8 cellular contexts compared by ENCODE assay signal in the genomic region with DNA sequence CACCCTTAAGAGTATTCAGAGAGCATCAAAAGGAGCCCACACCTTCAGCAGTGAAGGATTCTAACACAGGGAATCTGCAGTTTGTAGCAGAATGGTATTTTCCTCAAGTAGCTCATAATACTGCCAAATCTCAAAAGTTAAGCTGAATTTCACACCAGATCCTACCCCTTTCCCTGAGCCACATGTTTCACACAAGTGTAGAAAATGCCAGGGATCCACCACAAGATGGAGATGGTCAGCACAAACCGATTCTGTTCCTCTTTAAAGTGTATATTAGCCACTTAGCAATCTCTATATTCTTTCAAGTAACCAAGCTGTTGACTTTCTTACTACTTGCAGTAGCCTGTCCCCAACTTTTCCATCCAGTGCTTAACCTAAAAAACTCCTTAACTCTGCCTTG. TPM values are rescaled to one million over a fixed set of nuclear protein-coding genes. Genes with fewer than 3 reads are reported as not detected.
A peak's percentile ranks its signal among the peaks of the same experiment; 100 is the strongest.
DNase-seq lines count a peak whose midpoint lies in the region; ATAC-seq and TF ChIP-seq lines count a peak whose summit lies in the region.

No MANE protein-coding gene starts in this region.

- peaks cover 30% of the 10 kb centered on the region for H3K36me3 ChIP-seq in left ventricle myocardium inferior
- peaks cover 34% of the 10 kb centered on the region for H3K36me3 ChIP-seq in PC-3 (ENCODE audit: low read depth, low read length)
- peaks cover 10 to 84% (median 13%) of the 10 kb centered on the region in 3 donors for H3K36me3 ChIP-seq in esophagus squamous epithelium

- DNase-seq in left ventricle myocardium inferior (no peak), Right ventricle myocardium superior (no peak), PC-3 (no peak), esophagus squamous epithelium (lab: John Stamatoyannopoulos, UW) (no peak), NCI-H1417 treated with DMSO at 0.1 percent for 48 hours (lab: John Stamatoyannopoulos, UW) (no peak)
- no peak for DNase-seq in stimulated activated CD4-positive, alpha-beta T cell treated with anti-CD3 and anti-CD28 coated beads, Interleukin-4, amount 100 ng/mL, for 24 hours

- no peaks in the 10 kb centered on the region for H3K79me2 ChIP-seq in PC-3 (ENCODE audit: low read length)

- ATAC-seq in Right ventricle myocardium superior (ENCODE audit: poor library complexity) (no peak), PC-3 (peak; percentile 75), HG02870 (IDR thresholded peaks at IDR 0.05; ENCODE audit: unreplicated experiment) (no peak), GM19463 (IDR thresholded peaks at IDR 0.05; ENCODE audit: unreplicated experiment) (no peak)

- H3K27me3 ChIP-seq in left ventricle myocardium inferior (ENCODE audit: low read depth) (no peaks in the 10 kb centered on the region), PC-3 (ENCODE audit: low read length) (no peaks in the 10 kb centered on the region), esophagus squamous epithelium (no peaks in the 10 kb centered on the region)

- no peak for TF ChIP-seq POLR2A in esophagus squamous epithelium (IDR thresholded peaks at IDR 0.05)

- H3K9me2 ChIP-seq in PC-3 (replicated peaks; ENCODE audit: low read length) = no peaks in the 10 kb centered on the region

- no peak overlapping the region for H3K9ac ChIP-seq in PC-3 (ENCODE audit: low read length)

- 11 to 18% methylated on average over 1 of the region's 1 CpG for WGBS in esophagus squamous epithelium, 2 donors

- CTCF ChIA-PET in PC-3 (lab: Charles Lee) = no interaction called here

- POLR2A ChIA-PET in PC-3 (lab: Charles Lee; ENCODE audit: unreplicated experiment) = no interaction called here

- H3K4me2 ChIP-seq in PC-3 (ENCODE audit: low read length) = no peak overlapping the region

- no peak overlapping the region for H3K4me3 ChIP-seq in left ventricle myocardium inferior
- no peak overlapping the region for H3K4me3 ChIP-seq in PC-3 (ENCODE audit: low read length)
- H3K4me3 ChIP-seq in esophagus squamous epithelium = no peak overlapping the region

- intact Hi-C loops in left ventricle myocardium inferior (cut with micrococcal nuclease) (no loop called here), Right ventricle myocardium superior (cut with DNase I) (no loop called here), PC-3 (cut with micrococcal nuclease) (loop anchor here (5.0 kb wide), 1 partner anchor 87 kb away; no protein-coding TSS in a partner anchor), esophagus squamous epithelium (cut with DNase I) (no loop called here)

- BruUV-seq in PC-3 (replicated peaks; lab: Mats Ljungman, UMichigan) = no TSS peak

- H3K27ac ChIP-seq in left ventricle myocardium inferior (replicated peaks) (no peak overlapping the region), PC-3 (ENCODE audit: low read length) (no peak overlapping the region), esophagus squamous epithelium (no peak overlapping the region)

- no peaks in the 10 kb centered on the region for H3F3A ChIP-seq in PC-3 (ENCODE audit: low read length, unreplicated experiment)

- H3K9me3 ChIP-seq in left ventricle myocardium inferior (replicated peaks) (no peaks in the 10 kb centered on the region), PC-3 (ENCODE audit: low read length) (no peaks in the 10 kb centered on the region), esophagus squamous epithelium (no peaks in the 10 kb centered on the region)

- H4K20me1 ChIP-seq in PC-3 (ENCODE audit: low read length) = no peaks in the 10 kb centered on the region

- TF ChIP-seq CTCF in left ventricle myocardium inferior (IDR thresholded peaks at IDR 0.05; ENCODE audit: borderline replicate concordance) = peak; percentile 49
- TF ChIP-seq CTCF in PC-3 (conservative IDR thresholded peaks at IDR 0.05; ENCODE audit: low read depth, low read length) = peak; percentile 54
- TF ChIP-seq CTCF in esophagus squamous epithelium (IDR thresholded peaks at IDR 0.05) = peak in 4 of 6 experiments; percentile 23 to 50 (median 30)

- H2AFZ ChIP-seq in PC-3 (ENCODE audit: low read length) = no peak overlapping the region

- H3K4me1 ChIP-seq in left ventricle myocardium inferior = peaks cover 22% of the 10 kb centered on the region
- H3K4me1 ChIP-seq in PC-3 (ENCODE audit: insufficient read depth, low read length) = no peaks in the 10 kb centered on the region
- H3K4me1 ChIP-seq in esophagus squamous epithelium = peaks cover 0 to 15% (median 8%) of the 10 kb centered on the region in 3 donors

RNA-seq across cellular contexts. Expression of gene GINS2, which starts 13.2 kb away (rescaled TPM):
- total RNA-seq in left ventricle myocardium inferior (0.44 TPM), Right ventricle myocardium superior (0.81 TPM), PC-3 (2014; rRNA removed) (24.8 and 28.7 TPM in 2 replicates), esophagus squamous epithelium (10 to 100 TPM in 1 of 4 donors, 1 to 10 TPM in 3; 2.5 to 12.6 (median 6.7) TPM)
